In genomic region chr9:68443560-68443959, GRCh38 we compare ENCODE assay signal across 20 cellular contexts.
DNase-seq lines count a peak whose midpoint lies in the region; ATAC-seq and TF ChIP-seq lines count a peak whose summit lies in the region.
"Had no signal": no experiment of that assay in that cellular context is flagged by ENCODE, and none has a peak within 500 bp of the region (broad histone marks: within the 10 kb centered on the region; RNA-seq: fewer than 3 reads in every experiment).

No MANE protein-coding gene starts in this region.

- no peak overlapping the region for H3K9ac ChIP-seq in rectal smooth muscle tissue (ENCODE audit: low read length)
- H3K9ac ChIP-seq: GM23248 had no signal

- H3K4me1 ChIP-seq in rectal smooth muscle tissue (ENCODE audit: control insufficient read depth, insufficient read depth, low read length): peaks cover 42% of the 10 kb centered on the region
- H3K4me1 ChIP-seq: BE2C, SJCRH30 had no signal

- no peak overlapping the region for H3K4me3 ChIP-seq in rectal smooth muscle tissue (ENCODE audit: low read length)
- H3K4me3 ChIP-seq: GM23248, SJCRH30 had no signal

- no peak for TF ChIP-seq CTCF in VCaP (conservative IDR thresholded peaks at IDR 0.05)

- peak; percentile 42 for DNase-seq in DMS53 (lab: John Stamatoyannopoulos, UW)
- DNase-seq in NCI-H2029 (lab: John Stamatoyannopoulos, UW): peak; percentile 11
- no peak for DNase-seq in activated T-cell treated with anti-CD3 and anti-CD28 coated beads for 4 hours
- DNase-seq: BE2C; GM23248; H9; HFFc6; KBM-7; NCI-H1092; NCI-H2107; NCI-H2227 treated with DMSO at 0.1 percent for 48 hours; NCI-H510A; NK-92 treated with Interleukin-12 subunit alpha and Interleukin-12 subunit beta, amount 100 ng/mL, for 24 hours; SJCRH30; T-cell had no signal

- ATAC-seq in HG02852 (IDR thresholded peaks at IDR 0.05; ENCODE audit: unreplicated experiment) (no peak), HG03457 (IDR thresholded peaks at IDR 0.05; ENCODE audit: unreplicated experiment) (no peak)
- ATAC-seq: Panc1, T-cell had no signal

- H3K36me3 ChIP-seq in rectal smooth muscle tissue (ENCODE audit: control insufficient read depth, insufficient read depth, low read length): no peaks in the 10 kb centered on the region
- H3K36me3 ChIP-seq: BE2C had no signal

- H3K27me3 ChIP-seq in rectal smooth muscle tissue (ENCODE audit: control insufficient read depth, insufficient read depth, low read length): no peaks in the 10 kb centered on the region
- H3K27me3 ChIP-seq: BE2C, SJCRH30 had no signal

- H3K27ac ChIP-seq in VCaP (peak overlapping the region; percentile 79), rectal smooth muscle tissue (ENCODE audit: low read depth, low read length) (peak overlapping the region; percentile 94)
- H3K27ac ChIP-seq: GM23248, SJCRH30 had no signal
